ENCODE assay signal across 8 cellular contexts in genomic region chr12:38664661-38665269, GRCh38.
DNase-seq lines count a peak whose midpoint lies in the region; ATAC-seq and TF ChIP-seq lines count a peak whose summit lies in the region.

No MANE protein-coding gene starts in this region.

- H3K27me3 ChIP-seq in GM23338 (ENCODE audit: insufficient read depth), result no peaks in the 10 kb centered on the region

- TF ChIP-seq CTCF in GM12864 (IDR thresholded peaks at IDR 0.05; ENCODE audit: low read depth, low read length, missing control alignments) (peak; percentile 25), GM23338 (conservative IDR thresholded peaks at IDR 0.05; ENCODE audit: low read depth in 2 of 2) (peak; percentile 70 to 78), fibroblast of pulmonary artery (IDR thresholded peaks at IDR 0.05; ENCODE audit: low read length, missing control alignments) (peak; percentile 63)

- no peak overlapping the region for H3K4me3 ChIP-seq in GM12864 (ENCODE audit: low read depth, low read length)
- no peak overlapping the region for H3K4me3 ChIP-seq in GM23338
- H3K4me3 ChIP-seq in fibroblast of pulmonary artery (replicated peaks; ENCODE audit: low read depth, low read length), result no peak overlapping the region

- H3K36me3 ChIP-seq in GM23338 (ENCODE audit: insufficient read depth), result no peaks in the 10 kb centered on the region

- no peak overlapping the region for H3K4me3 Mint-ChIP-seq in GM23338

- no peak overlapping the region for H3K27ac ChIP-seq in GM23338 (ENCODE audit: low read depth)

- H3K27me3 Mint-ChIP-seq in GM23338 (ENCODE audit: insufficient read depth, low read depth, poor library complexity), result no peaks in the 10 kb centered on the region

- no peak for DNase-seq in GM12864 (ENCODE audit: low read depth)
- peak; percentile 49 for DNase-seq in GM23338 (ENCODE audit: low spot score)
- DNase-seq in NCI-H460 (ENCODE audit: extremely low read depth, low read depth), result peak; percentile 16
- peak; percentile 40 for DNase-seq in fibroblast of pulmonary artery (ENCODE audit: low read depth)
- DNase-seq in NCI-H146 (lab: John Stamatoyannopoulos, UW), result no peak
- DNase-seq in NCI-H2196 (lab: John Stamatoyannopoulos, UW; ENCODE audit: unreplicated experiment), result no peak
- DNase-seq in activated T-cell treated with anti-CD3 and anti-CD28 coated beads for 4 hours, result no peak

- no peaks in the 10 kb centered on the region for H3K9me2 ChIP-seq in GM23338 (ENCODE audit: insufficient read depth)

- no peak overlapping the region for H3K4me2 ChIP-seq in GM23338

- H2AFZ ChIP-seq in GM23338, result no peak overlapping the region

- no peaks in the 10 kb centered on the region for H3K79me2 ChIP-seq in GM23338 (replicated peaks; ENCODE audit: insufficient read depth)

- no peaks in the 10 kb centered on the region for H3F3A ChIP-seq in GM23338 (replicated peaks; ENCODE audit: low read depth)

- peak; percentile 85 for ATAC-seq in GM23338
- no peak for ATAC-seq in activated CD4-positive, CD25-positive, alpha-beta regulatory T cell treated with anti-CD3 and anti-CD28 coated beads, Interleukin-2, amount 50 U/mL, for 24 hours

- H4K20me1 ChIP-seq in GM23338 (replicated peaks; ENCODE audit: insufficient read depth), result no peaks in the 10 kb centered on the region

- no peak overlapping the region for H3K27ac Mint-ChIP-seq in GM23338

- H3K36me3 Mint-ChIP-seq in GM23338 (ENCODE audit: low read depth), result peaks cover 9% of the 10 kb centered on the region; the same call in 2 of the 3 replicates

- H3K9me3 Mint-ChIP-seq in GM23338, result peaks cover 18% of the 10 kb centered on the region

- H3K4me1 Mint-ChIP-seq in GM23338, result no peaks in the 10 kb centered on the region; the same call in 2 of the 3 replicates

- H3K4me1 ChIP-seq in GM23338 (ENCODE audit: insufficient read depth), result no peaks in the 10 kb centered on the region

TF ChIP-seq in GM23338, 12 proteins besides CTCF, POLR2A, EP300 and RAD21:
- TF ChIP-seq EZH2 (IDR thresholded peaks at IDR 0.05; ENCODE audit: low read depth, unreplicated experiment) (no peak), ZNF114 (CRISPR knock-in tag; IDR thresholded peaks at IDR 0.05) (no peak)

Comparison
In these comparisons a context has a peak if more than half of its experiments do, and no peak if none do; other contexts are left out.
1. DNase-seq: peak in GM23338 (single experiment), NCI-H460 (single experiment) and fibroblast of pulmonary artery (single experiment); none in GM12864 (single experiment), NCI-H146 (single experiment), NCI-H2196 (single experiment) and activated T-cell treated with anti-CD3 and anti-CD28 coated beads for 4 hours (single experiment).
2. Peak in every context shown above with its lines, with median percentiles within 50 percentile points of each other: CTCF ChIP-seq.